31 cellular contexts compared by ENCODE assay signal in genomic region chr14:75840911-75841310, GRCh38.
"Had no signal": no experiment of that assay in that cellular context is flagged by ENCODE, and none has a peak within 500 bp of the region (broad histone marks: within the 10 kb centered on the region; RNA-seq: fewer than 3 reads in every experiment).

No MANE protein-coding gene starts in this region.

- DNase-seq: activated CD4-positive, alpha-beta memory T cell treated with anti-CD3 and anti-CD28 coated beads, Interleukin-2, amount 10 ng/mL, durations not matched to agents 7 days and 5 days; activated CD4-positive, alpha-beta T cell treated with anti-CD3 and anti-CD28 coated beads for 1 hour; activated CD4-positive, alpha-beta T cell treated with anti-CD3 and anti-CD28 coated beads for 4 hours; activated CD4-positive, alpha-beta T cell treated with anti-CD3 and anti-CD28 coated beads, Interleukin-2, amount 10 ng/mL, durations not matched to agents 7 days and 5 days; activated CD4-positive, alpha-beta T cell treated with anti-CD3 and anti-CD28 coated beads, Interleukin-2, amount 50 U/mL, for 4 hours; activated CD8-positive, alpha-beta memory T cell treated with anti-CD3 and anti-CD28 coated beads, Interleukin-2, amount 50 U/mL, for 48 hours; activated gamma-delta T cell; activated naive CD4-positive, alpha-beta T cell; activated naive CD4-positive, alpha-beta T cell treated with anti-CD3 and anti-CD28 coated beads, Interleukin-2, amount 10 ng/mL, durations not matched to agents 7 days and 5 days; activated naive CD8-positive, alpha-beta T cell treated with anti-CD3 and anti-CD28 coated beads, Interleukin-2, amount 10 ng/mL, durations not matched to agents 7 days and 5 days; activated T-cell treated with anti-CD3 and anti-CD28 coated beads for 4 hours; activated T-cell treated with anti-CD3 and anti-CD28 coated beads, Interleukin-2, amount 50 U/mL, for 24 hours; activated T-cell treated with anti-CD3 and anti-CD28 coated beads, Interleukin-2, amount 50 U/mL, for 72 hours; central memory CD4-positive, alpha-beta T cell; cerebellar nuclear complex; cortex of kidney; dermis blood vessel endothelial cell; effector CD4-positive, alpha-beta T cell; effector memory CD8-positive, alpha-beta T cell; erythroblast; foreskin keratinocyte; gastrocnemius medialis; glutamatergic neuron; heart left ventricle; T-helper 2 cell had no signal

- H3K9me3 ChIP-seq: ascending aorta, breast epithelium, esophagus muscularis mucosa, gastrocnemius medialis, heart left ventricle had no signal

- H3K4me3 ChIP-seq: ascending aorta, breast epithelium, cardiac muscle cell, esophagus muscularis mucosa, gastrocnemius medialis, heart left ventricle had no signal

- H3K27ac Mint-ChIP-seq: activated CD4-positive, alpha-beta memory T cell treated with anti-CD3 and anti-CD28 coated beads, Interleukin-2, amount 10 ng/mL, durations not matched to agents 7 days and 5 days; activated CD4-positive, alpha-beta T cell treated with anti-CD3 and anti-CD28 coated beads, Interleukin-2, amount 10 ng/mL, durations not matched to agents 7 days and 5 days; activated naive CD4-positive, alpha-beta T cell treated with anti-CD3 and anti-CD28 coated beads, Interleukin-2, amount 10 ng/mL, durations not matched to agents 7 days and 5 days; activated naive CD4-positive, alpha-beta T cell treated with anti-CD3 and anti-CD28 coated beads, Interleukin-2, amount 50 U/mL, for 72 hours; activated naive CD8-positive, alpha-beta T cell treated with anti-CD3 and anti-CD28 coated beads, Interleukin-2, amount 10 ng/mL, durations not matched to agents 7 days and 5 days; activated T-cell treated with anti-CD3 and anti-CD28 coated beads, Interleukin-2, amount 50 U/mL, for 24 hours; activated T-cell treated with anti-CD3 and anti-CD28 coated beads, Interleukin-2, amount 50 U/mL, for 72 hours; effector memory CD8-positive, alpha-beta T cell had no signal

- H3K4me3 Mint-ChIP-seq: activated CD4-positive, alpha-beta memory T cell treated with anti-CD3 and anti-CD28 coated beads, Interleukin-2, amount 10 ng/mL, durations not matched to agents 7 days and 5 days; activated CD4-positive, alpha-beta T cell treated with anti-CD3 and anti-CD28 coated beads, Interleukin-2, amount 10 ng/mL, durations not matched to agents 7 days and 5 days; activated naive CD4-positive, alpha-beta T cell treated with anti-CD3 and anti-CD28 coated beads, Interleukin-2, amount 10 ng/mL, durations not matched to agents 7 days and 5 days; activated naive CD8-positive, alpha-beta T cell treated with anti-CD3 and anti-CD28 coated beads, Interleukin-2, amount 10 ng/mL, durations not matched to agents 7 days and 5 days; activated T-cell treated with anti-CD3 and anti-CD28 coated beads, Interleukin-2, amount 50 U/mL, for 24 hours; activated T-cell treated with anti-CD3 and anti-CD28 coated beads, Interleukin-2, amount 50 U/mL, for 72 hours; brain; effector memory CD8-positive, alpha-beta T cell had no signal

- H3K4me1 ChIP-seq: ascending aorta, foreskin keratinocyte had no signal

- ATAC-seq: activated naive CD4-positive, alpha-beta T cell treated with anti-CD3 and anti-CD28 coated beads, Interleukin-2, amount 50 U/mL, for 72 hours; activated T-cell treated with anti-CD3 and anti-CD28 coated beads, Interleukin-2, amount 50 U/mL, for 72 hours; effector memory CD8-positive, alpha-beta T cell; foreskin keratinocyte; gastrocnemius medialis; heart left ventricle had no signal

- H3K4me1 Mint-ChIP-seq: activated CD4-positive, alpha-beta memory T cell treated with anti-CD3 and anti-CD28 coated beads, Interleukin-2, amount 10 ng/mL, durations not matched to agents 7 days and 5 days; activated CD4-positive, alpha-beta T cell treated with anti-CD3 and anti-CD28 coated beads, Interleukin-2, amount 10 ng/mL, durations not matched to agents 7 days and 5 days; activated naive CD4-positive, alpha-beta T cell treated with anti-CD3 and anti-CD28 coated beads, Interleukin-2, amount 10 ng/mL, durations not matched to agents 7 days and 5 days; activated naive CD8-positive, alpha-beta T cell treated with anti-CD3 and anti-CD28 coated beads, Interleukin-2, amount 10 ng/mL, durations not matched to agents 7 days and 5 days; brain had no signal

- H3K27me3 ChIP-seq: ascending aorta, breast epithelium, cardiac muscle cell, esophagus muscularis mucosa, foreskin keratinocyte, gastrocnemius medialis, heart left ventricle had no signal

- H3K27ac ChIP-seq: ascending aorta, breast epithelium, cardiac muscle cell, esophagus muscularis mucosa, foreskin keratinocyte, gastrocnemius medialis, heart left ventricle had no signal

- H3K9me3 Mint-ChIP-seq: effector memory CD8-positive, alpha-beta T cell had no signal

- H3K36me3 ChIP-seq: breast epithelium, cardiac muscle cell, esophagus muscularis mucosa, gastrocnemius medialis, heart left ventricle had no signal

- H3K27me3 Mint-ChIP-seq: activated CD4-positive, alpha-beta memory T cell treated with anti-CD3 and anti-CD28 coated beads, Interleukin-2, amount 10 ng/mL, durations not matched to agents 7 days and 5 days; activated CD4-positive, alpha-beta T cell treated with anti-CD3 and anti-CD28 coated beads, Interleukin-2, amount 10 ng/mL, durations not matched to agents 7 days and 5 days; activated naive CD4-positive, alpha-beta T cell treated with anti-CD3 and anti-CD28 coated beads, Interleukin-2, amount 10 ng/mL, durations not matched to agents 7 days and 5 days; activated naive CD8-positive, alpha-beta T cell treated with anti-CD3 and anti-CD28 coated beads, Interleukin-2, amount 10 ng/mL, durations not matched to agents 7 days and 5 days; activated T-cell treated with anti-CD3 and anti-CD28 coated beads, Interleukin-2, amount 50 U/mL, for 24 hours; brain; effector memory CD8-positive, alpha-beta T cell had no signal
